9 cellular contexts compared by ENCODE assay signal in genomic region chr7:64877714-64878610, GRCh38. TPM values are rescaled to one million over a fixed set of nuclear protein-coding genes. Genes with fewer than 3 reads are reported as not detected.
A peak's percentile ranks its signal among the peaks of the same experiment; 100 is the strongest.
DNase-seq lines count a peak whose midpoint lies in the region; ATAC-seq and TF ChIP-seq lines count a peak whose summit lies in the region.
"Had no signal": no experiment of that assay in that cellular context is flagged by ENCODE, and none has a peak within 500 bp of the region (broad histone marks: within the 10 kb centered on the region; RNA-seq: fewer than 3 reads in every experiment).

No MANE protein-coding gene starts in this region.

- H3K4me1 Mint-ChIP-seq in type B pancreatic cell (ENCODE audit: unreplicated experiment), result no peaks in the 10 kb centered on the region

- WGBS in heart right ventricle, 2 donors, result 74 to 76% methylated on average over 34 of the region's 34 CpGs
- 66% methylated on average over 21 of the region's 34 CpGs for WGBS in mammary epithelial cell (ENCODE audit: low coverage, missing lambda C conversion rate)
- no CpG with 5 or more reads among the region's 34 CpGs for WGBS in mesendoderm (ENCODE audit: extremely low coverage, insufficient coverage, low lambda C conversion rate)

- no peak overlapping the region for H3K27ac ChIP-seq in heart right ventricle
- H3K27ac ChIP-seq in mammary epithelial cell (ENCODE audit: insufficient read depth, low read depth, low read length), result no peak overlapping the region
- no peak overlapping the region for H3K27ac ChIP-seq in mesendoderm (ENCODE audit: low read depth, low read length)

- H3K9ac ChIP-seq in mammary epithelial cell (ENCODE audit: insufficient read depth, low read length) (no peak overlapping the region), mesendoderm (ENCODE audit: low read length) (no peak overlapping the region)

- H4K5ac ChIP-seq in mesendoderm (ENCODE audit: low read length), result no peak overlapping the region

- no peak overlapping the region for H4K8ac ChIP-seq in mesendoderm (ENCODE audit: low read depth, low read length)

- no peaks in the 10 kb centered on the region for H4K20me1 ChIP-seq in mammary epithelial cell (ENCODE audit: insufficient read depth, low read length)

- H3K9me3 ChIP-seq in heart right ventricle (peaks cover 0 to 38% (median 0%) of the 10 kb centered on the region in 11 donors), mammary epithelial cell (replicated peaks; ENCODE audit: insufficient read depth, low read length) (peaks cover 6% of the 10 kb centered on the region)

- DNase-seq in heart right ventricle (no peak), Right ventricle myocardium superior (no peak), mammary epithelial cell (no peak), mesendoderm (no peak), type B pancreatic cell (ENCODE audit: extremely low spot score, unreplicated experiment) (peak; percentile 53), foreskin melanocyte (no peak), GM03348 (ENCODE audit: low spot score) (no peak), DMS79 (lab: John Stamatoyannopoulos, UW) (no peak)

- no peak for TF ChIP-seq CTCF in heart right ventricle (IDR thresholded peaks at IDR 0.05)
- no peak for TF ChIP-seq CTCF in mammary epithelial cell (conservative IDR thresholded peaks at IDR 0.05 in 1 of 2, IDR thresholded peaks at IDR 0.05 in 1 of 2; ENCODE audit: extremely low read depth in 1 of 2, insufficient read depth in 1 of 2, low read depth in 1 of 2, low read length in 2 of 2)
- TF ChIP-seq CTCF in type B pancreatic cell (conservative IDR thresholded peaks at IDR 0.05), result no peak

- H3K4ac ChIP-seq in mesendoderm (ENCODE audit: low read depth, low read length), result no peak overlapping the region

- no peak for ATAC-seq in heart right ventricle
- ATAC-seq in Right ventricle myocardium superior (ENCODE audit: poor library complexity), result no peak

- no peak overlapping the region for H2BK15ac ChIP-seq in mesendoderm (replicated peaks; ENCODE audit: low read depth)

- no peak overlapping the region for H3K23ac ChIP-seq in mesendoderm (ENCODE audit: low read length)

- no peak overlapping the region for H2AK5ac ChIP-seq in mesendoderm (ENCODE audit: low read length)

- CTCF ChIA-PET in mammary epithelial cell (lab: Charles Lee; ENCODE audit: low non-redundant PET), result no interaction called here

- H3K36me3 ChIP-seq in heart right ventricle (no peaks in the 10 kb centered on the region), mammary epithelial cell (ENCODE audit: insufficient read depth, low read length) (no peaks in the 10 kb centered on the region), mesendoderm (ENCODE audit: control insufficient read depth, insufficient read depth, low read length) (no peaks in the 10 kb centered on the region)

- H3K4me2 ChIP-seq in mammary epithelial cell (ENCODE audit: insufficient read depth, low read depth, low read length) (peak overlapping the region; percentile 52), mesendoderm (ENCODE audit: low read length) (peak overlapping the region; percentile 38)

- in situ Hi-C loops in mammary epithelial cell (cut with MboI; ENCODE audit: low sequenced_read_pairs in 2 of 2), result no loop called here

- BruUV-seq in mammary epithelial cell (replicated peaks; lab: Mats Ljungman, UMichigan), result no TSS peak

- no peaks in the 10 kb centered on the region for H3K79me1 ChIP-seq in mesendoderm (ENCODE audit: low read length)

- no peaks in the 10 kb centered on the region for H3K9me3 Mint-ChIP-seq in type B pancreatic cell

- no peak overlapping the region for H2BK5ac ChIP-seq in mesendoderm (ENCODE audit: low read length)

- H3K56ac ChIP-seq in mesendoderm (ENCODE audit: low read length), result no peak overlapping the region

- H2AFZ ChIP-seq in mammary epithelial cell (ENCODE audit: low read depth, low read length), result peak overlapping the region; percentile 48

- H3K27me3 Mint-ChIP-seq in type B pancreatic cell, result peaks cover 5% of the 10 kb centered on the region

- H3K18ac ChIP-seq in mesendoderm (ENCODE audit: low read length), result no peak overlapping the region

- H3K4me1 ChIP-seq in heart right ventricle (peaks cover 0 to 16% (median 9%) of the 10 kb centered on the region in 9 donors), mammary epithelial cell (ENCODE audit: insufficient read depth, low read length) (peaks cover 7% of the 10 kb centered on the region), mesendoderm (ENCODE audit: control insufficient read depth, low read depth, low read length) (no peaks in the 10 kb centered on the region)
- H3K4me1 ChIP-seq: Caco-2 had no signal

- dilution Hi-C loops in mammary epithelial cell (cut with HindIII; ENCODE audit: low sequenced_read_pairs), result loop anchor here (5.0 kb wide), 1 partner anchor 69 kb away; no protein-coding TSS in a partner anchor

- H3K27ac Mint-ChIP-seq in type B pancreatic cell, result no peak overlapping the region

- H3K4me3 ChIP-seq in heart right ventricle (peak overlapping the region in 9 of 10 donors; percentile 15 to 53 (median 37)), mammary epithelial cell (replicated peaks in 1 of 3; ENCODE audit: insufficient read depth in 1 of 3, low read depth in 2 of 3, low read length in 3 of 3) (peak overlapping the region in 1 of 3 experiments; percentile 31), mesendoderm (ENCODE audit: low read length) (no peak overlapping the region)

- H3K36me3 Mint-ChIP-seq in type B pancreatic cell, result no peaks in the 10 kb centered on the region

- intact Hi-C loops in heart right ventricle (cut with DNase I) (no loop called here), Right ventricle myocardium superior (cut with DNase I) (no loop called here), mammary epithelial cell (cut with micrococcal nuclease) (no loop called here)

- H3K79me2 ChIP-seq in mammary epithelial cell (ENCODE audit: insufficient read depth, low read length), result no peaks in the 10 kb centered on the region
- no peaks in the 10 kb centered on the region for H3K79me2 ChIP-seq in mesendoderm (ENCODE audit: control insufficient read depth, insufficient read depth, low read length)

- H3K4me3 Mint-ChIP-seq in type B pancreatic cell, result peak overlapping the region; percentile 73

- H3K27me3 ChIP-seq in heart right ventricle, result peaks cover 0 to 20% (median 15%) of the 10 kb centered on the region in 7 donors
- H3K27me3 ChIP-seq in mammary epithelial cell (ENCODE audit: insufficient read depth, low read length), result peaks cover 5% of the 10 kb centered on the region
- H3K27me3 ChIP-seq in mesendoderm (ENCODE audit: insufficient read depth, low read length, poor library complexity), result no peaks in the 10 kb centered on the region

- H2BK120ac ChIP-seq in mesendoderm (ENCODE audit: low read depth, low read length), result no peak overlapping the region

RNA-seq across cellular contexts. Expression of gene ZNF273, which starts 25.1 kb away (rescaled TPM):
- total RNA-seq in heart right ventricle, result 1 to 10 TPM in 9 of 10 donors, under 1 TPM in 1; 1.00 to 2.3 (median 1.6) TPM
- 1 to 10 TPM in 1 of 2 donors, under 1 TPM in 1; 0.90 to 3.1 TPM for polyA plus RNA-seq in heart right ventricle
- 1.5 TPM for total RNA-seq in Right ventricle myocardium superior
- 1 to 10 TPM; 3.4 to 5.0 TPM for total RNA-seq in mammary epithelial cell
- polyA plus RNA-seq in mammary epithelial cell, result 1.9 TPM
- not detected for polyA minus RNA-seq in mammary epithelial cell
- polyA plus RNA-seq in mesendoderm (2013, experiment 1 of 2), result 11.6 TPM
- 11.6 TPM for polyA plus RNA-seq in mesendoderm (2013, experiment 2 of 2)
- total RNA-seq in type B pancreatic cell (ENCODE audit: low replicate concordance), result 6.2 and 9.3 TPM in 2 replicates
